Comparison of ENCODE assay signal across 24 cellular contexts in genomic region chr3:4864503-4864902, GRCh38.
DNase-seq lines count a peak whose midpoint lies in the region; ATAC-seq and TF ChIP-seq lines count a peak whose summit lies in the region.
"Had no signal": no experiment of that assay in that cellular context is flagged by ENCODE, and none has a peak within 500 bp of the region (broad histone marks: within the 10 kb centered on the region; RNA-seq: fewer than 3 reads in every experiment).

No MANE protein-coding gene starts in this region.

- no peak overlapping the region for H3K4ac ChIP-seq in IMR-90 (ENCODE audit: low read depth, low read length)

- intact Hi-C loops in CD14-positive monocyte (cut with micrococcal nuclease) (no loop called here), IMR-90 (cut with micrococcal nuclease) (no loop called here), dorsolateral prefrontal cortex (cut with DNase I) (no loop called here)

- no peak for TF ChIP-seq RAD21 in IMR-90 (IDR thresholded peaks at IDR 0.05; ENCODE audit: low read length)

- H3K27ac Mint-ChIP-seq in CD14-positive monocyte = peak overlapping the region in 5 of 7 donors; percentile 27 to 72 (median 61)
- H3K27ac Mint-ChIP-seq: activated naive CD8-positive, alpha-beta T cell; CD4-positive, alpha-beta T cell; IgD-negative memory B cell had no signal

- no peak overlapping the region for H3K4me3 Mint-ChIP-seq in CD14-positive monocyte
- H3K4me3 Mint-ChIP-seq: activated naive CD8-positive, alpha-beta T cell; CD4-positive, alpha-beta T cell; IgD-negative memory B cell; neural crest cell had no signal

- no peak overlapping the region for H3K18ac ChIP-seq in IMR-90 (ENCODE audit: low read depth, low read length)

- POLR2A ChIA-PET in IMR-90 (lab: Charles Lee; ENCODE audit: unreplicated experiment) = no interaction called here

- no peak overlapping the region for H2BK15ac ChIP-seq in IMR-90 (ENCODE audit: low read depth, low read length)

- peaks cover 0 to 3% of the 10 kb centered on the region in 2 donors for H3K36me3 Mint-ChIP-seq in CD14-positive monocyte

- no peaks in the 10 kb centered on the region for H3K36me3 ChIP-seq in IMR-90 (ENCODE audit: control insufficient read depth, insufficient read depth, low read length)
- H3K36me3 ChIP-seq: MG63, right lobe of liver had no signal

- H3K9me1 ChIP-seq in IMR-90 (ENCODE audit: insufficient read depth, low read length) = peaks cover 8% of the 10 kb centered on the region

- peaks cover 0 to 2% (median 0%) of the 10 kb centered on the region in 3 donors for H3K27me3 Mint-ChIP-seq in CD14-positive monocyte (ENCODE audit: low read depth in 3 of 3)
- H3K27me3 Mint-ChIP-seq: activated naive CD8-positive, alpha-beta T cell; CD4-positive, alpha-beta T cell; IgD-negative memory B cell had no signal

- no peak overlapping the region for H4K8ac ChIP-seq in IMR-90 (ENCODE audit: low read depth in 2 of 2, low read length in 2 of 2)

- no peak overlapping the region for H2AK9ac ChIP-seq in IMR-90 (replicated peaks; ENCODE audit: low read depth, low read length, poor library complexity)

- dilution Hi-C loops in IMR-90 (cut with HindIII; ENCODE audit: low sequenced_read_pairs, unreplicated experiment) = no loop called here

- no peak overlapping the region for H2BK120ac ChIP-seq in IMR-90 (ENCODE audit: low read depth, low read length)

- peaks cover 6% of the 10 kb centered on the region for H3K4me1 ChIP-seq in IMR-90 (ENCODE audit: control insufficient read depth, insufficient read depth, low read length)

- no peak overlapping the region for H3K23ac ChIP-seq in IMR-90 (ENCODE audit: low read depth, low read length)

- H3K4me1 Mint-ChIP-seq in CD14-positive monocyte = peaks cover 33% of the 10 kb centered on the region
- H3K4me1 Mint-ChIP-seq: neural crest cell had no signal

- H3K9ac ChIP-seq in IMR-90 (ENCODE audit: low read depth, low read length) = no peak overlapping the region

- H3K9me3 ChIP-seq in IMR-90 (ENCODE audit: control insufficient read depth, insufficient read depth, low read length) = peaks cover 4% of the 10 kb centered on the region
- H3K9me3 ChIP-seq: MG63, right lobe of liver had no signal

- CTCF ChIA-PET in IMR-90 (lab: Yijun Ruan, JAX) = interaction anchor here (1.1 kb wide), 1 partner anchor 143 kb away, joined by 3 read pairs; no protein-coding TSS in a partner anchor

- no CpG with 5 or more reads among the region's 1 CpG for WGBS in IMR-90 (ENCODE audit: extremely low coverage in 2 of 2, insufficient read length in 1 of 2), 2 experiments

- TF ChIP-seq POLR2A in IMR-90 (IDR thresholded peaks at IDR 0.05; ENCODE audit: low read depth, low read length) = no peak

- H3K9me3 Mint-ChIP-seq in CD14-positive monocyte = peaks cover 0 to 17% (median 14%) of the 10 kb centered on the region in 7 donors

- no peak for ATAC-seq in IMR-90 (ENCODE audit: low read depth)
- no peak for ATAC-seq in HG02623 (IDR thresholded peaks at IDR 0.05; ENCODE audit: unreplicated experiment)
- no peak for ATAC-seq in HG03159 (IDR thresholded peaks at IDR 0.05; ENCODE audit: unreplicated experiment)
- ATAC-seq: right lobe of liver; stimulated activated naive CD8-positive, alpha-beta T cell treated with anti-CD3 and anti-CD28 coated beads, Interleukin-15, Interleukin-2, amounts not matched to agents 100 U/mL and 50 U/mL, for 24 hours had no signal

- no peak overlapping the region for H4K5ac ChIP-seq in IMR-90 (ENCODE audit: low read depth, low read length)

- H3K79me1 ChIP-seq in IMR-90 (ENCODE audit: low read depth in 1 of 2, low read length in 2 of 2) = no peaks in the 10 kb centered on the region

- no TSS peak for BruUV-seq in IMR-90 (replicated peaks; lab: Mats Ljungman, UMichigan)

- H3K27ac ChIP-seq in IMR-90 (ENCODE audit: insufficient read depth, low read length) = no peak overlapping the region
- no peak overlapping the region for H3K27ac ChIP-seq in dorsolateral prefrontal cortex
- H3K27ac ChIP-seq: right lobe of liver, SK-N-MC had no signal

- no peak overlapping the region for H2AFZ ChIP-seq in IMR-90 (replicated peaks; ENCODE audit: low read length, poor library complexity)

- no peak overlapping the region for H2BK20ac ChIP-seq in IMR-90 (ENCODE audit: low read depth, low read length)

- no peaks in the 10 kb centered on the region for H4K20me1 ChIP-seq in IMR-90 (ENCODE audit: insufficient read depth, low read length)

- H3K4me2 ChIP-seq in IMR-90 (ENCODE audit: low read depth, low read length) = no peak overlapping the region

- H2BK5ac ChIP-seq in IMR-90 (ENCODE audit: low read depth, low read length, poor library complexity, severe bottlenecking) = no peak overlapping the region

- H2AK5ac ChIP-seq in IMR-90 (ENCODE audit: low read depth, low read length) = no peak overlapping the region

- no peak overlapping the region for H3K14ac ChIP-seq in IMR-90 (replicated peaks; ENCODE audit: low read depth, low read length)

- H4K91ac ChIP-seq in IMR-90 (ENCODE audit: insufficient read depth, low read depth, low read length) = no peak overlapping the region

- H3K56ac ChIP-seq in IMR-90 (ENCODE audit: extremely low read depth, insufficient read depth, low read length) = no peak overlapping the region

- in situ Hi-C loops in IMR-90 (cut with MboI; ENCODE audit: low sequenced_read_pairs) = no loop called here

- DNase-seq in CD14-positive monocyte (ENCODE audit: low spot score) = no peak
- no peak for DNase-seq in IMR-90
- peak; percentile 96 for DNase-seq in SIG-M5 treated with dmso at 0.1 percent for 504 hours (lab: John Stamatoyannopoulos, UW; ENCODE audit: unreplicated experiment)
- peak; percentile 49 for DNase-seq in fibroblast of gingiva (ENCODE audit: low read depth)
- no peak for DNase-seq in putamen (ENCODE audit: low spot score)
- DNase-seq in dorsolateral prefrontal cortex = no peak
- DNase-seq: activated CD4-positive, alpha-beta T cell treated with anti-CD3 and anti-CD28 coated beads, Interleukin-2, amount 50 U/mL, for 1 hour; activated CD8-positive, alpha-beta memory T cell treated with anti-CD3 and anti-CD28 coated beads, Interleukin-2, amount 50 U/mL, for 4 hours; CD4-positive, alpha-beta T cell; DMS 273 treated with DMSO at 0.1 percent for 48 hours; glutamatergic neuron; MG63; NCI-H1436 treated with DMSO at 0.1 percent for 48 hours; NCI-H510A; NK-92 treated with Interleukin-12 subunit alpha and Interleukin-12 subunit beta, amount 100 ng/mL, for 24 hours; right lobe of liver; RPMI8226; stimulated activated naive CD8-positive, alpha-beta T cell treated with anti-CD3 and anti-CD28 coated beads, Interleukin-15, Interleukin-2, amounts not matched to agents 100 U/mL and 50 U/mL, for 24 hours had no signal

- H3K4me3 ChIP-seq in IMR-90 (ENCODE audit: insufficient read depth, low read depth, low read length) (no peak overlapping the region), dorsolateral prefrontal cortex (no peak overlapping the region)
- H3K4me3 ChIP-seq: MG63, right lobe of liver, SK-N-MC had no signal

- TF ChIP-seq CTCF in CD14-positive monocyte (IDR thresholded peaks at IDR 0.05) (no peak), IMR-90 (conservative IDR thresholded peaks at IDR 0.05; ENCODE audit: low read depth, low read length) (no peak), dorsolateral prefrontal cortex (IDR thresholded peaks at IDR 0.05 in 54 of 56, conservative IDR thresholded peaks at IDR 0.05 in 2 of 56; ENCODE audit: low read depth in 1 of 56, partially characterized antibody in 56 of 56) (no peak)

- no peaks in the 10 kb centered on the region for H3K27me3 ChIP-seq in IMR-90 (ENCODE audit: control insufficient read depth, insufficient read depth, low read length)
- no peaks in the 10 kb centered on the region for H3K27me3 ChIP-seq in dorsolateral prefrontal cortex
- H3K27me3 ChIP-seq: MG63, right lobe of liver had no signal

TF ChIP-seq in IMR-90, 13 proteins besides CTCF, POLR2A, EP300 and RAD21:
- TF ChIP-seq RFX5 (IDR thresholded peaks at IDR 0.05; ENCODE audit: low read depth, low read length) = no peak
- TF ChIP-seq CHD1 (IDR thresholded peaks at IDR 0.05; ENCODE audit: low read depth, low read length) = no peak
- TF ChIP-seq, protein P1, sequence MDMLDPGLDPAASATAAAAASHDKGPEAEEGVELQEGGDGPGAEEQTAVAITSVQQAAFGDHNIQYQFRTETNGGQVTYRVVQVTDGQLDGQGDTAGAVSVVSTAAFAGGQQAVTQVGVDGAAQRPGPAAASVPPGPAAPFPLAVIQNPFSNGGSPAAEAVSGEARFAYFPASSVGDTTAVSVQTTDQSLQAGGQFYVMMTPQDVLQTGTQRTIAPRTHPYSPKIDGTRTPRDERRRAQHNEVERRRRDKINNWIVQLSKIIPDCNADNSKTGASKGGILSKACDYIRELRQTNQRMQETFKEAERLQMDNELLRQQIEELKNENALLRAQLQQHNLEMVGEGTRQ (IDR thresholded peaks at IDR 0.05; ENCODE audit: low read depth, low read length) = no peak
- peak; percentile 18; the same call in 1 of the 2 replicates for TF ChIP-seq CEBPB (IDR thresholded peaks at IDR 0.05; ENCODE audit: low read depth, low read length)

Comparison
In these comparisons a context has a peak if more than half of its experiments do, and no peak if none do; other contexts are left out.
1. DNase-seq: peak in SIG-M5 treated with dmso at 0.1 percent for 504 hours (single experiment) and fibroblast of gingiva (single experiment); none in CD14-positive monocyte (single experiment), IMR-90 (single experiment), putamen (single experiment) and dorsolateral prefrontal cortex (0 of 10).